8 cellular contexts compared by ENCODE assay signal in the genomic region with DNA sequence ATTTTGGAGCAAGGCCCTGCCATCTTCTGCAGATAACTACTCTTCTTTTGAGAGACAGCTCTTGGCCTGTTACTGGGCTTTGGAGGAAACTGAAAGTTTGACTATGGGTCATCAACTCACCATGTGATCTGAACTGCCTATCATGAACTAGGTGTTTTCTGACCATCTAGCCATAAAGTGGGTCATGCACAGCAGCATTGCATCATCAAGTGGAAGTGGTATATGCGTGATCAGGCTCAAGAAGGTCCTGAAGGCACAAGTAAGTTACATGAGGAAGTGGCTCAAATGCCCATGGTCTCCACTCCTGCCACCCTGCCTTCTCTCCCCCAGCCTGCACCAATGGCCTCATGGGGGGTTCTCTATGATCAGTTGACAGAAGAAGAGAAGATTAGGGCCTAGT. TPM values are rescaled to one million over a fixed set of nuclear protein-coding genes. Genes with fewer than 3 reads are reported as not detected.
"Had no signal": no experiment of that assay in that cellular context is flagged by ENCODE, and none has a peak within 500 bp of the region (broad histone marks: within the 10 kb centered on the region; RNA-seq: fewer than 3 reads in every experiment).

No MANE protein-coding gene starts in this region.

RNA-seq across cellular contexts. Expression of a gene that starts 9.9 kb away (rescaled TPM):
- total RNA-seq: HT-29, IMR-90, M059J, NCI-H460, PC-3, SK-MEL-5, T-cell had no signal
- polyA plus RNA-seq: IMR-90, SK-N-SH had no signal

RNA-seq across cellular contexts. Expression of a gene that starts 17.1 kb away (rescaled TPM):
- total RNA-seq: HT-29, IMR-90, M059J, NCI-H460, PC-3, T-cell had no signal
- polyA plus RNA-seq: IMR-90, SK-N-SH had no signal

RNA-seq across cellular contexts. Expression of a gene that starts 20.4 kb away (rescaled TPM):
- total RNA-seq: HT-29, IMR-90, M059J, NCI-H460, PC-3, SK-MEL-5, T-cell had no signal
- polyA plus RNA-seq: IMR-90, SK-N-SH had no signal
